ENCODE assay signal across 19 cellular contexts in genomic region chr17:56680676-56681075, GRCh38.
"Had no signal": no experiment of that assay in that cellular context is flagged by ENCODE, and none has a peak within 500 bp of the region (broad histone marks: within the 10 kb centered on the region; RNA-seq: fewer than 3 reads in every experiment).

No MANE protein-coding gene starts in this region.

- H3K27ac Mint-ChIP-seq: activated CD8-positive, alpha-beta T cell treated with anti-CD3 and anti-CD28 coated beads for 36 hours; activated naive CD4-positive, alpha-beta T cell treated with anti-CD3 and anti-CD28 coated beads, Interleukin-2, amount 50 U/mL, for 24 hours; T-helper 17 cell; WTC11 had no signal

- H3K27ac ChIP-seq: adrenal gland, brain microvascular endothelial cell, heart left ventricle, skin epidermis, tibial artery, uterus had no signal

- FAIRE-seq: islet of Langerhans had no signal

- H3K4me3 Mint-ChIP-seq: activated CD8-positive, alpha-beta T cell treated with anti-CD3 and anti-CD28 coated beads for 36 hours; activated naive CD4-positive, alpha-beta T cell treated with anti-CD3 and anti-CD28 coated beads, Interleukin-2, amount 50 U/mL, for 24 hours; natural killer cell treated with Interleukin-12 subunit alpha and Interleukin-12 subunit beta and Interleukin-15 and Interleukin-18, amount 100 ng/mL, for 72 hours; T-helper 17 cell; WTC11 had no signal

- H3K4me3 ChIP-seq: adrenal gland, heart left ventricle, lung, skin epidermis, tibial artery, uterus had no signal

- H3K9me3 Mint-ChIP-seq: activated CD8-positive, alpha-beta T cell treated with anti-CD3 and anti-CD28 coated beads for 36 hours; activated naive CD4-positive, alpha-beta T cell treated with anti-CD3 and anti-CD28 coated beads, Interleukin-2, amount 50 U/mL, for 24 hours; natural killer cell treated with Interleukin-12 subunit alpha and Interleukin-12 subunit beta and Interleukin-15 and Interleukin-18, amount 100 ng/mL, for 72 hours; WTC11 had no signal

- H3K36me3 ChIP-seq: adrenal gland, brain microvascular endothelial cell, heart left ventricle, tibial artery, uterus had no signal

- H3K4me1 ChIP-seq: adrenal gland, uterus had no signal

- DNase-seq: activated CD4-positive, alpha-beta T cell treated with anti-CD3 and anti-CD28 coated beads for 4 hours; activated effector memory CD4-positive, alpha-beta T cell treated with anti-CD3 and anti-CD28 coated beads, Interleukin-2, amount 50 U/mL, for 16 hours; adrenal gland; brain microvascular endothelial cell; cortex of kidney; effector CD8-positive, alpha-beta T cell; foreskin melanocyte; heart left ventricle; stimulated activated CD4-positive, alpha-beta T cell treated with anti-CD3 and anti-CD28 coated beads, Interleukin-4, amount 100 ng/mL, for 24 hours; T-helper 17 cell; tibial artery; uterus had no signal

- H3K9me3 ChIP-seq: adrenal gland, heart left ventricle, tibial artery, uterus had no signal

- H3K36me3 Mint-ChIP-seq: activated naive CD4-positive, alpha-beta T cell treated with anti-CD3 and anti-CD28 coated beads, Interleukin-2, amount 50 U/mL, for 24 hours; natural killer cell treated with Interleukin-12 subunit alpha and Interleukin-12 subunit beta and Interleukin-15 and Interleukin-18, amount 100 ng/mL, for 72 hours; WTC11 had no signal

- ATAC-seq: WTC11 had no signal
